ENCODE assay signal across 30 cellular contexts in genomic region chr1:44521378-44522080, GRCh38.
"Had no signal": no experiment of that assay in that cellular context is flagged by ENCODE, and none has a peak within 500 bp of the region (broad histone marks: within the 10 kb centered on the region; RNA-seq: fewer than 3 reads in every experiment).

No MANE protein-coding gene starts in this region.

- ATAC-seq: activated CD8-positive, alpha-beta memory T cell treated with anti-CD3 and anti-CD28 coated beads, Interleukin-2, amount 10 ng/mL, durations not matched to agents 7 days and 5 days; activated CD8-positive, alpha-beta T cell treated with anti-CD3 and anti-CD28 coated beads, Interleukin-2, amount 10 ng/mL, durations not matched to agents 7 days and 5 days; activated naive CD4-positive, alpha-beta T cell treated with anti-CD3 and anti-CD28 coated beads, Interleukin-2, amount 50 U/mL, for 72 hours; activated naive CD8-positive, alpha-beta T cell treated with anti-CD3 and anti-CD28 coated beads, Interleukin-2, amount 50 U/mL, for 24 hours; Panc1; Right ventricle myocardium inferior; T-cell; WTC11 had no signal

- H3K27ac ChIP-seq: brain microvascular endothelial cell, cardiac muscle cell, SK-N-MC had no signal

- H3K36me3 ChIP-seq: brain microvascular endothelial cell, cardiac muscle cell had no signal

- DNase-seq: activated CD4-positive, alpha-beta T cell treated with anti-CD3 and anti-CD28 coated beads for 48 hours; activated CD4-positive, alpha-beta T cell treated with anti-CD3 and anti-CD28 coated beads, Interleukin-2, amount 50 U/mL, for 4 hours; activated CD4-positive, CD25-positive, alpha-beta regulatory T cell treated with anti-CD3 and anti-CD28 coated beads, Interleukin-2, amount 50 U/mL, for 72 hours; activated CD8-positive, alpha-beta memory T cell treated with anti-CD3 and anti-CD28 coated beads, Interleukin-2, amount 10 ng/mL, durations not matched to agents 7 days and 5 days; activated CD8-positive, alpha-beta T cell treated with anti-CD3 and anti-CD28 coated beads, Interleukin-2, amount 10 ng/mL, durations not matched to agents 7 days and 5 days; activated effector memory CD4-positive, alpha-beta T cell treated with Interleukin-2 at 50 U/mL for 16 hours; activated naive CD4-positive, alpha-beta T cell; activated naive CD8-positive, alpha-beta T cell treated with anti-CD3 and anti-CD28 coated beads, Interleukin-2, amount 50 U/mL, for 24 hours; activated T-cell treated with anti-CD3 and anti-CD28 coated beads, Interleukin-2, amount 50 U/mL, for 24 hours; amniotic stem cell; brain microvascular endothelial cell; KG1; NCI-H1092; NCI-H1417 treated with DMSO at 0.1 percent for 48 hours; NCI-H1694; NCI-H2029 treated with DMSO at 0.1 percent for 48 hours; NCI-H345; NCI-H510A; NCI-H526 treated with DMSO at 0.1 percent for 48 hours; NCI-H82; RPMI8226; T-cell; T-helper 2 cell; T1000 had no signal

- H3K4me3 ChIP-seq: cardiac muscle cell, SK-N-MC had no signal

- H3K27me3 ChIP-seq: cardiac muscle cell had no signal
